In genomic region chr4:6460876-6461275, GRCh38 we compare ENCODE assay signal across 19 cellular contexts. TPM values are rescaled to one million over a fixed set of nuclear protein-coding genes. Genes with fewer than 3 reads are reported as not detected.
DNase-seq lines count a peak whose midpoint lies in the region; ATAC-seq, FAIRE-seq and TF ChIP-seq lines count a peak whose summit lies in the region.
"Had no signal": no experiment of that assay in that cellular context is flagged by ENCODE, and none has a peak within 500 bp of the region (broad histone marks: within the 10 kb centered on the region; RNA-seq: fewer than 3 reads in every experiment).

No MANE protein-coding gene starts in this region.

- TF ChIP-seq CTCF in HEK293 (tag by site-specific recombination; IDR thresholded peaks at IDR 0.05) = no peak
- no peak for TF ChIP-seq CTCF in bronchial epithelial cell (IDR thresholded peaks at IDR 0.05; ENCODE audit: insufficient read depth, low read length, severe bottlenecking)
- no peak for TF ChIP-seq CTCF in stomach (IDR thresholded peaks at IDR 0.05)

- WGBS in stomach, 5 donors = 60 to 71% (median 65%) methylated on average over 9 of the region's 9 CpGs

- H3K4me1 ChIP-seq in HEK293 (ENCODE audit: control insufficient read depth, insufficient read depth, low read length) (no peaks in the 10 kb centered on the region), stomach (no peaks in the 10 kb centered on the region)

- H3K9me3 ChIP-seq in HEK293 (ENCODE audit: control insufficient read depth, insufficient read depth, low read depth, low read length) (no peaks in the 10 kb centered on the region), stomach (peaks cover 5 to 13% (median 12%) of the 10 kb centered on the region in 4 donors)

- no peak for DNase-seq in bronchial epithelial cell (ENCODE audit: low read depth)
- DNase-seq in stomach = peak; percentile 3
- DNase-seq in AG08396 (ENCODE audit: low spot score) = no peak
- DNase-seq in NCI-H1436 (lab: John Stamatoyannopoulos, UW) = no peak
- DNase-seq: AML-193, DND-41, Karpas-422, NCI-H1436 treated with DMSO at 0.1 percent for 48 hours, NCI-H2029, NCI-H526, PC-3, RPMI8226, SHP77 treated with DMSO at 0.1 percent for 48 hours had no signal

- no peak for TF ChIP-seq POLR2A in stomach (IDR thresholded peaks at IDR 0.05)

- H3K4me3 ChIP-seq in HEK293 (ENCODE audit: low read depth, low read length) (no peak overlapping the region), bronchial epithelial cell (ENCODE audit: low read depth, low read length) (no peak overlapping the region), stomach (no peak overlapping the region)

- intact Hi-C loops in stomach (cut with DNase I; ENCODE audit: low total_unique reads) = no loop called here

- no peak overlapping the region for H3K27ac ChIP-seq in HEK293 (ENCODE audit: extremely low read depth, low read depth, low read length)
- H3K27ac ChIP-seq in layer of hippocampus (ENCODE audit: low read depth, low read length) = peak overlapping the region; percentile 74
- no peak overlapping the region for H3K27ac ChIP-seq in stomach
- H3K27ac ChIP-seq: C4-2B had no signal

- CTCF ChIA-PET in HEK293 (lab: Yijun Ruan, JAX) = no interaction called here

- FAIRE-seq in bronchial epithelial cell (lab: Jason Lieb, UNC) = peak; percentile 60
- FAIRE-seq: G401.6 had no signal

- no peaks in the 10 kb centered on the region for H3K27me3 ChIP-seq in bronchial epithelial cell (ENCODE audit: control insufficient read depth, insufficient read depth, low read length)
- no peaks in the 10 kb centered on the region for H3K27me3 ChIP-seq in layer of hippocampus (ENCODE audit: control insufficient read depth, insufficient read depth, low read length)
- H3K27me3 ChIP-seq in stomach = peaks cover 0 to 50% (median 13%) of the 10 kb centered on the region in 3 donors

- POLR2A ChIA-PET in HEK293 (lab: Yijun Ruan, JAX) = no interaction called here

- TF ChIP-seq EP300 in stomach (IDR thresholded peaks at IDR 0.05) = no peak

- no peak for ATAC-seq in HG02870 (IDR thresholded peaks at IDR 0.05; ENCODE audit: unreplicated experiment)
- ATAC-seq: PC-3 had no signal

- H3K36me3 ChIP-seq in HEK293 (ENCODE audit: control insufficient read depth in 2 of 2, insufficient read depth in 1 of 2, low read length in 2 of 2) = peaks cover 0 to 18% of the 10 kb centered on the region in 2 experiments; a peak in 1 of 3 replicates
- H3K36me3 ChIP-seq in bronchial epithelial cell (ENCODE audit: control insufficient read depth, insufficient read depth, low read length) = no peaks in the 10 kb centered on the region
- no peaks in the 10 kb centered on the region for H3K36me3 ChIP-seq in stomach

TF ChIP-seq in HEK293, 187 proteins besides CTCF, POLR2A, EP300 and RAD21:
- TF ChIP-seq ZNF23 (tag by site-specific recombination; IDR thresholded peaks at IDR 0.05; ENCODE audit: borderline replicate concordance) (no peak), ZNF335 (tag by site-specific recombination; conservative IDR thresholded peaks at IDR 0.05) (no peak), BCL11B (tag by site-specific recombination; IDR thresholded peaks at IDR 0.05; ENCODE audit: low read depth) (no peak), EGR2 (tag by site-specific recombination; IDR thresholded peaks at IDR 0.05; ENCODE audit: low read depth) (peak; percentile 62), ZFHX2 (tag by site-specific recombination; conservative IDR thresholded peaks at IDR 0.05) (peak; percentile 32), INSM2 (tag by site-specific recombination; IDR thresholded peaks at IDR 0.05) (no peak), ZNF146 (tag by site-specific recombination; IDR thresholded peaks at IDR 0.05) (no peak), YY2 (tag by site-specific recombination; IDR thresholded peaks at IDR 0.05) (no peak)

RNA-seq across cellular contexts. Expression of gene PPP2R2C, which starts 11.5 kb away (rescaled TPM):
- total RNA-seq in bronchial epithelial cell (1.1 and 3.1 TPM in 2 replicates), stomach (1 to 10 TPM in 2 of 5 donors, not detected in 3; 1.4 to 1.5 TPM)
- polyA plus RNA-seq in stomach = 1 to 10 TPM in 1 of 3 donors, not detected in 2; 5.0 TPM
- polyA plus RNA-seq: IgD-negative memory B cell had no signal
